8 cellular contexts compared by ENCODE assay signal in the genomic region with DNA sequence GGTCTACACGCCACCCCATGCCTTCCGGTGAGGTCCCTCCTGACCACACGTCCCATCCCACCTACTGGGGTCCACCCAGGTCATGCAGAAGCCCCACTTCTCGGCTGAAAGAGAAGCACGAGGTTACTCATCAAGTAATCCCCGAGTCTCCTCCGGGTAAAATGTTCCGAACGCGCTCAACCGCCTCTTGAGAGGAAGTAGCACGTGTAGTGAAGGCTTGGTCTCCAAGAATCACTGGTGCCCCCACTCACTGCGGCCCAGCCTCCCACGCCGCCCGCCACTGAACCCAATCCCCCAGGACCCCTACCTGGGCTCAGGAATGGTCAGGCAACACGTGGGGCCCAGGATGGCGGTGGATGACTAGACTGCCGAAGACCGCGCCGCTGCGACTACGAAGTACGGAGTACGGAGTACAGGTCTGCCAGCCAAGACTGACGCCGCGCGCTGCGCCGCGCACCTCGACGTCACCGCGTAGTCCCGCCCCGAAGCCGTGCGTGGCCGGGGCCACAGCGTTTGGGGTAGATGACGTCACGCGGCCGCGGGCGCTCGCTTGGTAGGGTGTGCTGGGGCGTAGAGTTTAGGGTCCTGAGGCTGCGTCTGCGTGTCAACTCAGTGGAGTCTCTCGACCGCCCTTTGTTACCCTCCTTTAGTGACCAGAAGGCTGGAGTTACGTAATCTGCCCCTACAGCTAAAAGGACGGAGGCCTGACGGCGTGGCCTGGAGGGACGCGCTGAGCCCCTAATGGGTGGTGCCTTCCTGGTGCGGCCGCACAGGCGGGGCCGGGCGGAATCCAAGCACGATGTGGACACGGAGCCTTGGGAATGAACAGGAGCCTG. TPM values are rescaled to one million over a fixed set of nuclear protein-coding genes. Genes with fewer than 3 reads are reported as not detected.
DNase-seq lines count a peak whose midpoint lies in the region; ATAC-seq and TF ChIP-seq lines count a peak whose summit lies in the region.

No MANE protein-coding gene starts in this region.

- no peaks in the 10 kb centered on the region for H3K9me3 Mint-ChIP-seq in activated T-helper 17 cell treated with anti-CD3 and anti-CD28 coated beads, Interleukin-2, amount 50 U/mL, for 72 hours
- no peaks in the 10 kb centered on the region for H3K9me3 Mint-ChIP-seq in natural killer cell

- H3K4me1 Mint-ChIP-seq in activated T-helper 17 cell treated with anti-CD3 and anti-CD28 coated beads, Interleukin-2, amount 50 U/mL, for 72 hours = peaks cover 23% of the 10 kb centered on the region
- peaks cover 37 to 39% of the 10 kb centered on the region in 2 donors for H3K4me1 Mint-ChIP-seq in natural killer cell

- peaks cover 65% of the 10 kb centered on the region for H3K36me3 Mint-ChIP-seq in activated T-helper 17 cell treated with anti-CD3 and anti-CD28 coated beads, Interleukin-2, amount 50 U/mL, for 72 hours (ENCODE audit: low read depth)
- H3K36me3 Mint-ChIP-seq in natural killer cell = peaks cover 11% of the 10 kb centered on the region

- peak overlapping the region; percentile 99 for H3K4me3 Mint-ChIP-seq in activated T-helper 17 cell treated with anti-CD3 and anti-CD28 coated beads, Interleukin-2, amount 50 U/mL, for 72 hours
- peak overlapping the region; percentile 96 for H3K4me3 Mint-ChIP-seq in natural killer cell

- TF ChIP-seq CTCF in natural killer cell (IDR thresholded peaks at IDR 0.05) = no peak

- ATAC-seq in GM21723 (IDR thresholded peaks at IDR 0.05; ENCODE audit: unreplicated experiment) = peak; percentile 93
- ATAC-seq in activated T-helper 17 cell treated with anti-CD3 and anti-CD28 coated beads, Interleukin-2, amount 50 U/mL, for 72 hours (replicated peaks) = peak; percentile 93
- peak; percentile 91 to 98 (median 95) for ATAC-seq in natural killer cell

- peak overlapping the region; percentile 95 for H3K27ac Mint-ChIP-seq in activated T-helper 17 cell treated with anti-CD3 and anti-CD28 coated beads, Interleukin-2, amount 50 U/mL, for 72 hours
- H3K27ac Mint-ChIP-seq in natural killer cell = peak overlapping the region; percentile 99 to 100

- intact Hi-C loops in natural killer cell (cut with micrococcal nuclease) = loop anchor here (1.0 to 2.0 kb wide), 4 partner anchors 9 to 124 kb away; partner anchors contain the start of gene TBRG4

- peak; percentile 89 for DNase-seq in DMS79 (lab: John Stamatoyannopoulos, UW)
- DNase-seq in KBM-7 = peak; percentile 96
- peak; percentile 95 for DNase-seq in RKO (ENCODE audit: low spot score)
- peak; percentile 94 for DNase-seq in fibroblast of peridontal ligament (ENCODE audit: extremely low read depth)
- peak; percentile 96 for DNase-seq in natural killer cell
- peak; percentile 89 to 96 (median 93) for DNase-seq in stimulated activated naive CD4-positive, alpha-beta T cell (lab: John Stamatoyannopoulos, UW)

- H3K27me3 Mint-ChIP-seq in activated T-helper 17 cell treated with anti-CD3 and anti-CD28 coated beads, Interleukin-2, amount 50 U/mL, for 72 hours = no peaks in the 10 kb centered on the region
- H3K27me3 Mint-ChIP-seq in natural killer cell (ENCODE audit: low read depth in 2 of 2) = no peaks in the 10 kb centered on the region

- in situ Hi-C loops in KBM-7 (cut with MboI; ENCODE audit: low pct_unique_long_range_greater_than_20kb, low sequenced_read_pairs) = no loop called here

RNA-seq across cellular contexts. Expression of gene MYO1G, which starts 7.6 kb away (rescaled TPM):
- 100 to 1,000 TPM; 316 to 649 TPM for total RNA-seq in activated T-helper 17 cell treated with anti-CD3 and anti-CD28 coated beads, Interleukin-2, amount 50 U/mL, for 72 hours
- total RNA-seq in natural killer cell = 100 to 1,000 TPM; 371 to 470 (median 429) TPM

RNA-seq across cellular contexts. Expression of gene CCM2, which starts 13.6 kb away (rescaled TPM):
- total RNA-seq in activated T-helper 17 cell treated with anti-CD3 and anti-CD28 coated beads, Interleukin-2, amount 50 U/mL, for 72 hours = 10 to 100 TPM; 69.8 to 79.3 TPM
- total RNA-seq in natural killer cell = 100 to 1,000 TPM in 1 of 3 donors, 10 to 100 TPM in 2; 66.2 to 104 (median 97.5) TPM

Comparison
In these comparisons a context has a peak if more than half of its experiments do, and no peak if none do; other contexts are left out.
1. Peak in every context shown above with its lines: DNase-seq and ATAC-seq.